ENCODE assay signal across 8 cellular contexts in the genomic region with DNA sequence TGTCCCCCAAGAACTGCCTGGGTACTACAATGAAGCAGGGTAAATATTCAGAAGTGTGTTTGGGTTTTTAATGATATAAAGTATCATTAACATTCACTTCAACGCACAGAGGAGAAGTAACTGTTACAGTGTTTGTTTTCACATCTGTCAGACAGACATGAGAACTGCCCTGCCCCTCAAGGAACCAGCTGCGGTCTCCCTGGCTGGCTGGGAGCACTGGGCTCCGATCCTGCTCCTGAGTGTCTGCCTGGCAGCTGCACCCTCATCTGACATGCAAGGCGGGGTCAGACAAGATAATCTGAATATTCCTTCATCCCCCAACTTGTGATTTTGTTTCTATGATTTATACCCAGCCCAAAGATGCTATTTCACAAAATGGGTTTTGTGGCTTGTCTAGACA.
DNase-seq lines count a peak whose midpoint lies in the region; ATAC-seq, FAIRE-seq and TF ChIP-seq lines count a peak whose summit lies in the region.

No MANE protein-coding gene starts in this region.

- no peaks in the 10 kb centered on the region for H4K20me1 ChIP-seq in OCI-LY1 (ENCODE audit: insufficient read depth, low read length)

- H3K27me3 ChIP-seq in OCI-LY1 (ENCODE audit: insufficient read depth, low read length) (no peaks in the 10 kb centered on the region), psoas muscle (ENCODE audit: insufficient read depth in 3 of 3, low read length in 2 of 3) (no peaks in the 10 kb centered on the region)

- no peaks in the 10 kb centered on the region for H3K9me2 ChIP-seq in OCI-LY1 (ENCODE audit: low read depth, low read length)

- ATAC-seq in psoas muscle (peak; percentile 19 to 55 (median 37)), GM21737 (IDR thresholded peaks at IDR 0.05; ENCODE audit: unreplicated experiment) (no peak)

- H3K4me1 ChIP-seq in OCI-LY1 (ENCODE audit: insufficient read depth, low read length, severe bottlenecking) (peaks cover 78% of the 10 kb centered on the region), psoas muscle (peaks cover 68% of the 10 kb centered on the region)

- no peak for TF ChIP-seq CTCF in OCI-LY1 (IDR thresholded peaks at IDR 0.05; ENCODE audit: low read length)
- no peak for TF ChIP-seq CTCF in psoas muscle (IDR thresholded peaks at IDR 0.05)

- intact Hi-C loops in psoas muscle (cut with DNase I): loop anchor here in 1 of 2 donors (5.0 kb wide), 1 partner anchor 75 kb away; a partner anchor contains a TSS

- peak overlapping the region; percentile 61 for H3K9ac ChIP-seq in OCI-LY1 (ENCODE audit: low read length)

- H3F3A ChIP-seq in OCI-LY1 (ENCODE audit: insufficient read depth, low read length): peaks cover 12% of the 10 kb centered on the region; the same call in 1 of the 2 replicates

- H3K27ac ChIP-seq in OCI-LY1 (ENCODE audit: low read depth, low read length, poor library complexity, severe bottlenecking): peak overlapping the region; percentile 94
- H3K27ac ChIP-seq in psoas muscle: peak overlapping the region; percentile 83

- no peak overlapping the region for H2AFZ ChIP-seq in OCI-LY1 (ENCODE audit: low read length)

- H3K79me2 ChIP-seq in OCI-LY1 (ENCODE audit: insufficient read depth, low read length): no peaks in the 10 kb centered on the region

- whole genome bisulfite sequencing in psoas muscle, 3 donors: 18 to 32% (median 23%) methylated on average over 4 of the region's 4 CpGs

- DNase-seq in GM12891 (ENCODE audit: insufficient read length, low spot score): no peak
- peak; percentile 55 for DNase-seq in fibroblast of gingiva (ENCODE audit: low read depth)
- peak; percentile 56 to 75 for DNase-seq in psoas muscle
- DNase-seq in DMS79 (lab: John Stamatoyannopoulos, UW): no peak
- DNase-seq in GM19238 (ENCODE audit: insufficient read length, low spot score): no peak
- no peak for DNase-seq in HEK293T (ENCODE audit: extremely low spot score)

- peak overlapping the region; percentile 56 for H3K4me2 ChIP-seq in OCI-LY1 (ENCODE audit: low read length)

- H3K9me3 ChIP-seq in OCI-LY1 (ENCODE audit: low read length) (no peaks in the 10 kb centered on the region), psoas muscle (no peaks in the 10 kb centered on the region)

- POLR2A ChIA-PET in HEK293T (lab: Yijun Ruan, JAX): no interaction called here

- no peak for TF ChIP-seq POLR2A in GM12891 (IDR thresholded peaks at IDR 0.05; ENCODE audit: low read depth, low read length)

- H3K36me3 ChIP-seq in OCI-LY1 (ENCODE audit: insufficient read depth, low read length): peaks cover 22% of the 10 kb centered on the region
- no peaks in the 10 kb centered on the region for H3K36me3 ChIP-seq in psoas muscle (ENCODE audit: insufficient read depth in 1 of 2, low read depth in 1 of 2)

- H3K4me3 ChIP-seq in OCI-LY1 (ENCODE audit: low read depth, low read length, poor library complexity, severe bottlenecking): peak overlapping the region; percentile 6
- H3K4me3 ChIP-seq in psoas muscle: no peak overlapping the region

- FAIRE-seq in GM12891 (lab: Jason Lieb, UNC): peak; percentile 62

- CTCF ChIA-PET in HEK293T (lab: Yijun Ruan, JAX): no interaction called here

TF ChIP-seq in GM12891, 5 proteins besides CTCF, POLR2A, EP300 and RAD21:
- no peak for TF ChIP-seq SPI1 (IDR thresholded peaks at IDR 0.05; ENCODE audit: low read depth, low read length)
- TF ChIP-seq POU2F2 (IDR thresholded peaks at IDR 0.05; ENCODE audit: low read depth, low read length): no peak

TF ChIP-seq in HEK293T, 16 proteins besides CTCF, POLR2A, EP300 and RAD21:
- TF ChIP-seq NFRKB (IDR thresholded peaks at IDR 0.05): no peak
- no peak for TF ChIP-seq FOXA1 (IDR thresholded peaks at IDR 0.05)
- TF ChIP-seq FOXK2 (IDR thresholded peaks at IDR 0.05): no peak
- no peak for TF ChIP-seq SUZ12 (IDR thresholded peaks at IDR 0.05)
- no peak for TF ChIP-seq L3MBTL2 (conservative IDR thresholded peaks at IDR 0.05)
- TF ChIP-seq CTBP1 (IDR thresholded peaks at IDR 0.05; ENCODE audit: borderline replicate concordance): no peak
- TF ChIP-seq ELF4 (IDR thresholded peaks at IDR 0.05): no peak
- TF ChIP-seq BHLHE40 (IDR thresholded peaks at IDR 0.05; ENCODE audit: borderline replicate concordance): no peak
- TF ChIP-seq ZNF384 (IDR thresholded peaks at IDR 0.05): no peak
- TF ChIP-seq LEF1 (IDR thresholded peaks at IDR 0.05; ENCODE audit: borderline replicate concordance): no peak
- TF ChIP-seq HDGF (IDR thresholded peaks at IDR 0.05; ENCODE audit: borderline replicate concordance): no peak
- TF ChIP-seq ARNT (IDR thresholded peaks at IDR 0.05): no peak
- TF ChIP-seq SP1 (IDR thresholded peaks at IDR 0.05): no peak
- no peak for TF ChIP-seq TARDBP (IDR thresholded peaks at IDR 0.05)
- TF ChIP-seq, protein P1, sequence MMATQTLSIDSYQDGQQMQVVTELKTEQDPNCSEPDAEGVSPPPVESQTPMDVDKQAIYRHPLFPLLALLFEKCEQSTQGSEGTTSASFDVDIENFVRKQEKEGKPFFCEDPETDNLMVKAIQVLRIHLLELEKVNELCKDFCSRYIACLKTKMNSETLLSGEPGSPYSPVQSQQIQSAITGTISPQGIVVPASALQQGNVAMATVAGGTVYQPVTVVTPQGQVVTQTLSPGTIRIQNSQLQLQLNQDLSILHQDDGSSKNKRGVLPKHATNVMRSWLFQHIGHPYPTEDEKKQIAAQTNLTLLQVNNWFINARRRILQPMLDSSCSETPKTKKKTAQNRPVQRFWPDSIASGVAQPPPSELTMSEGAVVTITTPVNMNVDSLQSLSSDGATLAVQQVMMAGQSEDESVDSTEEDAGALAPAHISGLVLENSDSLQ (IDR thresholded peaks at IDR 0.05): no peak
- no peak for TF ChIP-seq FOXM1 (IDR thresholded peaks at IDR 0.05; ENCODE audit: borderline replicate concordance)

Comparison
In these comparisons a context has a peak if more than half of its experiments do, and no peak if none do; other contexts are left out.
1. DNase-seq: peak in fibroblast of gingiva (single experiment) and psoas muscle (2 of 2); none in GM12891 (single experiment), DMS79 (single experiment), GM19238 (single experiment) and HEK293T (single experiment).